ENCODE assay signal across 10 cellular contexts in genomic region chr1:6148497-6149241, GRCh38. TPM values are rescaled to one million over a fixed set of nuclear protein-coding genes. Genes with fewer than 3 reads are reported as not detected.
DNase-seq lines count a peak whose midpoint lies in the region; ATAC-seq lines count a peak whose summit lies in the region.
"Had no signal": no experiment of that assay in that cellular context is flagged by ENCODE, and none has a peak within 500 bp of the region (broad histone marks: within the 10 kb centered on the region; RNA-seq: fewer than 3 reads in every experiment).

No MANE protein-coding gene starts in this region.

- no peaks in the 10 kb centered on the region for H3K9me2 ChIP-seq in GM23248 (ENCODE audit: insufficient read depth)

- no peaks in the 10 kb centered on the region for H3K27me3 ChIP-seq in GM23248 (replicated peaks; ENCODE audit: insufficient read depth)
- H3K27me3 ChIP-seq in iPS-20b (ENCODE audit: insufficient read depth, low read length), result peaks cover 32% of the 10 kb centered on the region

- H3K36me3 Mint-ChIP-seq in activated naive CD8-positive, alpha-beta T cell treated with anti-CD3 and anti-CD28 coated beads for 36 hours, result no peaks in the 10 kb centered on the region
- H3K36me3 Mint-ChIP-seq: IgD-negative memory B cell had no signal

- H4K20me1 ChIP-seq in GM23248 (ENCODE audit: insufficient read depth), result no peaks in the 10 kb centered on the region

- no peaks in the 10 kb centered on the region for H3K4me1 ChIP-seq in GM23248 (ENCODE audit: insufficient read depth)
- no peaks in the 10 kb centered on the region; the same call in 1 of the 2 replicates for H3K4me1 ChIP-seq in iPS-20b (ENCODE audit: insufficient read depth, low read length)

- no peak overlapping the region for H2AFZ ChIP-seq in GM23248

- WGBS in GM23248 (ENCODE audit: low coverage in 1 of 2, low lambda C conversion rate in 2 of 2, missing lambda C conversion rate in 2 of 2), 2 experiments, result 12 to 14% methylated on average over 31 to 53 of the region's 53 CpGs

- H3K4me1 Mint-ChIP-seq in activated naive CD8-positive, alpha-beta T cell treated with anti-CD3 and anti-CD28 coated beads for 36 hours, result peaks cover 5% of the 10 kb centered on the region

- H3K36me3 ChIP-seq in GM23248 (ENCODE audit: low read depth) (no peaks in the 10 kb centered on the region), iPS-20b (ENCODE audit: insufficient read depth, low read depth, low read length) (no peaks in the 10 kb centered on the region)

- H3K4me3 ChIP-seq in GM23248 (no peak overlapping the region), iPS-20b (ENCODE audit: low read length) (peak overlapping the region; percentile 53)

- ATAC-seq in GM21576 (IDR thresholded peaks at IDR 0.05; ENCODE audit: unreplicated experiment) (no peak), HG03342 (IDR thresholded peaks at IDR 0.05; ENCODE audit: unreplicated experiment) (no peak)

- H3K9ac ChIP-seq in GM23248, result no peak overlapping the region
- H3K9ac ChIP-seq in iPS-20b (ENCODE audit: low read depth, low read length), result no peak overlapping the region

- H3K9me3 Mint-ChIP-seq in activated naive CD8-positive, alpha-beta T cell treated with anti-CD3 and anti-CD28 coated beads for 36 hours, result no peaks in the 10 kb centered on the region

- H3K27ac ChIP-seq in GM23248 (no peak overlapping the region), iPS-20b (ENCODE audit: low read length) (no peak overlapping the region)

- no peaks in the 10 kb centered on the region for H3F3A ChIP-seq in GM23248 (ENCODE audit: insufficient read depth)

- no peak overlapping the region for H3K27ac Mint-ChIP-seq in activated naive CD8-positive, alpha-beta T cell treated with anti-CD3 and anti-CD28 coated beads for 36 hours
- H3K27ac Mint-ChIP-seq: IgD-negative memory B cell had no signal

- DNase-seq in GM23248 (peak; percentile 49), SK-N-DZ (ENCODE audit: low spot score) (peak; percentile 72), SKM-1 treated with dmso at 0.1 percent for 144 hours (lab: John Stamatoyannopoulos, UW; ENCODE audit: unreplicated experiment) (no peak)
- peak; percentile 70 for DNase-seq in activated naive CD8-positive, alpha-beta T cell treated with anti-CD3 and anti-CD28 coated beads for 36 hours
- peak; percentile 67 to 78 for DNase-seq in stimulated activated CD4-positive, alpha-beta T cell treated with anti-CD3 and anti-CD28 coated beads, Interleukin-4, amount 100 ng/mL, for 48 hours (ENCODE audit: low read depth in 2 of 2)

- no peaks in the 10 kb centered on the region for H3K9me3 ChIP-seq in GM23248 (ENCODE audit: low read depth)
- no peaks in the 10 kb centered on the region; the same call in 1 of the 2 replicates for H3K9me3 ChIP-seq in iPS-20b (ENCODE audit: insufficient read depth, low read depth, low read length)

- peaks cover 7% of the 10 kb centered on the region for H3K27me3 Mint-ChIP-seq in activated naive CD8-positive, alpha-beta T cell treated with anti-CD3 and anti-CD28 coated beads for 36 hours

- no peak overlapping the region for H3K4me2 ChIP-seq in GM23248 (ENCODE audit: unreplicated experiment)

- H3K4me3 Mint-ChIP-seq in activated naive CD8-positive, alpha-beta T cell treated with anti-CD3 and anti-CD28 coated beads for 36 hours, result peak overlapping the region; percentile 35

- in situ Hi-C loops in GM23248 (cut with MboI), result no loop called here

- H3K79me2 ChIP-seq in GM23248 (ENCODE audit: insufficient read depth), result no peaks in the 10 kb centered on the region

RNA-seq across cellular contexts. Expression of gene CHD5, which starts 31.5 kb away (rescaled TPM):
- 0.11 and 0.25 TPM in 2 replicates for total RNA-seq in GM23248 (2014; rRNA removed; shearing (Covaris generic))
- polyA plus RNA-seq in GM23248 (2016; fragmentation: Nextera tagmentation; extraction: Ambion mirVana), result 0.10 TPM in 1 of 2 replicates, not detected in the other
- polyA plus RNA-seq in SK-N-DZ (2014; cell fraction: cytosol; rRNA removed), result 0.24 and 0.29 TPM in 2 replicates
- polyA plus RNA-seq in SK-N-DZ (2014; cell fraction: nucleus; rRNA removed), result 0.22 and 0.38 TPM in 2 replicates
- total RNA-seq in activated naive CD8-positive, alpha-beta T cell treated with anti-CD3 and anti-CD28 coated beads for 36 hours, result under 1 TPM; 0.44 to 0.56 TPM
- total RNA-seq: skeletal muscle tissue had no signal
- polyA plus RNA-seq: IgD-negative memory B cell had no signal

RNA-seq across cellular contexts. Expression of gene RPL22, which starts 50.7 kb away (rescaled TPM):
- total RNA-seq in GM23248 (2014; rRNA removed; shearing (Covaris generic)), result 101 and 127 TPM in 2 replicates
- 124 and 137 TPM in 2 replicates for polyA plus RNA-seq in GM23248 (2016; fragmentation: Nextera tagmentation; extraction: Ambion mirVana)
- polyA plus RNA-seq in SK-N-DZ (2014; cell fraction: cytosol; rRNA removed), result 206 and 224 TPM in 2 replicates
- polyA plus RNA-seq in SK-N-DZ (2014; cell fraction: nucleus; rRNA removed), result 133 and 136 TPM in 2 replicates
- 100 to 1,000 TPM; 481 to 486 TPM for total RNA-seq in activated naive CD8-positive, alpha-beta T cell treated with anti-CD3 and anti-CD28 coated beads for 36 hours

RNA-seq across cellular contexts. Expression of gene RNF207, which starts 57.2 kb away (rescaled TPM):
- 30.3 and 32.8 TPM in 2 replicates for total RNA-seq in GM23248 (2014; rRNA removed; shearing (Covaris generic))
- 6.2 and 8.6 TPM in 2 replicates for polyA plus RNA-seq in GM23248 (2016; fragmentation: Nextera tagmentation; extraction: Ambion mirVana)
- 5.9 and 13.4 TPM in 2 replicates for polyA plus RNA-seq in SK-N-DZ (2014; cell fraction: cytosol; rRNA removed)
- 72.6 and 79.0 TPM in 2 replicates for polyA plus RNA-seq in SK-N-DZ (2014; cell fraction: nucleus; rRNA removed)
- total RNA-seq in activated naive CD8-positive, alpha-beta T cell treated with anti-CD3 and anti-CD28 coated beads for 36 hours, result 1 to 10 TPM; 5.0 to 6.2 TPM
